ENCODE assay signal across 12 cellular contexts in the genomic region with DNA sequence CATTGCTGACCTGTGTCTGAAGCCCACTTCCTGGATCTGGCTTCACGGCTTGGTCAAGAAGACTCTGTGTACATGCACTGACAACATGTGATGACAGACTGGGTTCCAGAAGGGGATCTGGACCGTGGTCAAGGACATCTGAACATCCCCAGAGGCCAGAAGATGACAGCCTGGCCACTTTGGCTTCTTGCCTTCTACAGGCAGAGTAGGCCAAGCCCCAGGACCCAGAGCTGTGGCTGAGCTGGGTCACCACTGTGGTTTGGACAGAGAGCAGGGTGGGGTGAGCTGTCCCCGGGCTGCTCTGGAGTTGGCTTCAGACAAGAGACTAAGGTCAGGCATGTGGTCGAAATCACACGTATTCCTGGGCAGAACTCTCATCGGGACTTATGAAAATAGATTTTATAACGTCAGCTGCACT.
DNase-seq lines count a peak whose midpoint lies in the region; ATAC-seq and TF ChIP-seq lines count a peak whose summit lies in the region.
"Had no signal": no experiment of that assay in that cellular context is flagged by ENCODE, and none has a peak within 500 bp of the region (broad histone marks: within the 10 kb centered on the region; RNA-seq: fewer than 3 reads in every experiment).

No MANE protein-coding gene starts in this region.

- H3K27me3 ChIP-seq in ascending aorta, result no peaks in the 10 kb centered on the region
- H3K27me3 ChIP-seq in heart left ventricle, result no peaks in the 10 kb centered on the region
- H3K27me3 ChIP-seq in transverse colon, result no peaks in the 10 kb centered on the region

- H3K9me3 Mint-ChIP-seq in osteocyte (ENCODE audit: unreplicated experiment), result no peaks in the 10 kb centered on the region
- H3K9me3 Mint-ChIP-seq: activated T-cell treated with anti-CD3 and anti-CD28 coated beads, Interleukin-2, amount 50 U/mL, for 24 hours had no signal

- no peaks in the 10 kb centered on the region for H3K36me3 Mint-ChIP-seq in osteocyte (ENCODE audit: unreplicated experiment)

- peak; percentile 26 to 65 for DNase-seq in ascending aorta (ENCODE audit: low spot score in 2 of 2)
- peak; percentile 35 to 79 (median 59) for DNase-seq in heart left ventricle
- peak in 31 of 56 donors; percentile 3 to 74 (median 24) for DNase-seq in nucleus accumbens (lab: John Stamatoyannopoulos, UW)
- peak; percentile 11 for DNase-seq in transverse colon
- no peak for DNase-seq in osteocyte (ENCODE audit: extremely low spot score, unreplicated experiment)
- no peak for DNase-seq in NCI-H1105 (lab: John Stamatoyannopoulos, UW)
- DNase-seq: activated CD4-positive, alpha-beta T cell treated with anti-CD3 and anti-CD28 coated beads for 1 hour; activated T-cell treated with anti-CD3 and anti-CD28 coated beads, Interleukin-2, amount 50 U/mL, for 24 hours; amniotic stem cell; effector memory CD4-positive, alpha-beta T cell; NCI-H2227 treated with DMSO at 0.1 percent for 48 hours had no signal

- H3K9me3 ChIP-seq in ascending aorta, result no peaks in the 10 kb centered on the region
- H3K9me3 ChIP-seq in heart left ventricle, result no peaks in the 10 kb centered on the region
- H3K9me3 ChIP-seq in transverse colon, result no peaks in the 10 kb centered on the region

- no peak overlapping the region for H3K4me3 ChIP-seq in ascending aorta
- H3K4me3 ChIP-seq in heart left ventricle, result no peak overlapping the region
- H3K4me3 ChIP-seq in transverse colon, result no peak overlapping the region

- no peak overlapping the region for H3K27ac Mint-ChIP-seq in osteocyte (ENCODE audit: unreplicated experiment)
- H3K27ac Mint-ChIP-seq: activated T-cell treated with anti-CD3 and anti-CD28 coated beads, Interleukin-2, amount 50 U/mL, for 24 hours had no signal

- ATAC-seq in heart left ventricle (peak; percentile 86 to 94 (median 89)), GM21576 (IDR thresholded peaks at IDR 0.05; ENCODE audit: unreplicated experiment) (no peak)

- TF ChIP-seq CTCF in ascending aorta (IDR thresholded peaks at IDR 0.05) (no peak), heart left ventricle (IDR thresholded peaks at IDR 0.05) (no peak), transverse colon (IDR thresholded peaks at IDR 0.05) (no peak), osteocyte (IDR thresholded peaks at IDR 0.05) (no peak)

- H3K36me3 ChIP-seq in ascending aorta, result no peaks in the 10 kb centered on the region
- H3K36me3 ChIP-seq in heart left ventricle, result no peaks in the 10 kb centered on the region
- H3K36me3 ChIP-seq in transverse colon, result no peaks in the 10 kb centered on the region

- in situ Hi-C loops in transverse colon (cut with MboI; ENCODE audit: low pct_ligation_motif_present in 1 of 4, low pct_unique_long_range_greater_than_20kb in 1 of 4, low sequenced_read_pairs in 3 of 4), result no loop called here

- H3K4me1 Mint-ChIP-seq in osteocyte (ENCODE audit: unreplicated experiment), result peaks cover 7% of the 10 kb centered on the region

- no peak overlapping the region for H3K27ac ChIP-seq in ascending aorta
- peak overlapping the region in 10 of 12 donors; percentile 14 to 86 (median 43) for H3K27ac ChIP-seq in heart left ventricle
- H3K27ac ChIP-seq in transverse colon, result peak overlapping the region in 1 of 4 donors; percentile 31

- no peak overlapping the region for H3K4me3 Mint-ChIP-seq in osteocyte (ENCODE audit: unreplicated experiment)
- H3K4me3 Mint-ChIP-seq: activated T-cell treated with anti-CD3 and anti-CD28 coated beads, Interleukin-2, amount 50 U/mL, for 24 hours had no signal

- intact Hi-C loops in ascending aorta (cut with DNase I), result no loop called here
- intact Hi-C loops in heart left ventricle (cut with DNase I), result no loop called here
- intact Hi-C loops in transverse colon (cut with DNase I; ENCODE audit: low total_unique reads), result no loop called here

- TF ChIP-seq EP300 in transverse colon (IDR thresholded peaks at IDR 0.05; ENCODE audit: low read depth), result no peak

- H3K27me3 Mint-ChIP-seq in osteocyte (ENCODE audit: unreplicated experiment), result peaks cover 15% of the 10 kb centered on the region

- 4 to 22% (median 20%) methylated on average over 7 of the region's 7 CpGs for WGBS in heart left ventricle, 4 donors
- 66% methylated on average over 7 of the region's 7 CpGs; no CpG with 5 or more reads in 1 of the 2 donors for WGBS in transverse colon (ENCODE audit: low coverage in 1 of 2), 2 donors

- TF ChIP-seq POLR2A in heart left ventricle (IDR thresholded peaks at IDR 0.05) (no peak), transverse colon (IDR thresholded peaks at IDR 0.05) (no peak)

- H3K4me1 ChIP-seq in ascending aorta (no peaks in the 10 kb centered on the region), heart left ventricle (peaks cover 0 to 26% (median 15%) of the 10 kb centered on the region in 12 donors), transverse colon (no peaks in the 10 kb centered on the region)

Comparison
In these comparisons a context has a peak if more than half of its experiments do, and no peak if none do; other contexts are left out.
1. DNase-seq: peak in ascending aorta (2 of 2), heart left ventricle (5 of 5), nucleus accumbens (31 of 56) and transverse colon (single experiment); none in osteocyte (single experiment) and NCI-H1105 (single experiment).
2. H3K27ac ChIP-seq: peak in heart left ventricle (10 of 12); none in ascending aorta (0 of 2).